27 cellular contexts compared by ENCODE assay signal in genomic region chrX:138704101-138704500, GRCh38. TPM values are rescaled to one million over a fixed set of nuclear protein-coding genes. Genes with fewer than 3 reads are reported as not detected.
DNase-seq lines count a peak whose midpoint lies in the region; ATAC-seq, FAIRE-seq and TF ChIP-seq lines count a peak whose summit lies in the region.
"Had no signal": no experiment of that assay in that cellular context is flagged by ENCODE, and none has a peak within 500 bp of the region (broad histone marks: within the 10 kb centered on the region; RNA-seq: fewer than 3 reads in every experiment).

No MANE protein-coding gene starts in this region.

- TF ChIP-seq CTCF in astrocyte (IDR thresholded peaks at IDR 0.05; ENCODE audit: insufficient read depth, low read depth, low read length) (no peak), neural cell (IDR thresholded peaks at IDR 0.05; ENCODE audit: poor library complexity, severe bottlenecking) (no peak)

- no peaks in the 10 kb centered on the region for H3K9me2 ChIP-seq in neural cell (ENCODE audit: insufficient read depth, low read length)

- no peak for TF ChIP-seq RAD21 in neural cell (conservative IDR thresholded peaks at IDR 0.05)

- H3K9me3 Mint-ChIP-seq in astrocyte (ENCODE audit: unreplicated experiment): no peaks in the 10 kb centered on the region
- no peaks in the 10 kb centered on the region for H3K9me3 Mint-ChIP-seq in stimulated activated memory B cell treated with anti-CD40 and anti-IgM and Interleukin-4, amounts not matched to agents 10 μg/mL and 1 μg/mL and 100 μg/mL, for 72 hours
- H3K9me3 Mint-ChIP-seq: CD8-positive, alpha-beta memory T cell had no signal

- FAIRE-seq in astrocyte (lab: Jason Lieb, UNC): peak; percentile 32
- FAIRE-seq: A549, GM12891 had no signal

- H3K4me1 ChIP-seq in astrocyte (ENCODE audit: insufficient read depth, low read length): no peaks in the 10 kb centered on the region
- H3K4me1 ChIP-seq: A549, BE2C, BLaER1 had no signal

- no peak overlapping the region for H3K4me3 Mint-ChIP-seq in astrocyte (ENCODE audit: unreplicated experiment)
- H3K4me3 Mint-ChIP-seq in stimulated activated memory B cell treated with anti-CD40 and anti-IgM and Interleukin-4, amounts not matched to agents 10 μg/mL and 1 μg/mL and 100 μg/mL, for 72 hours: no peak overlapping the region
- H3K4me3 Mint-ChIP-seq: CD14-positive monocyte; CD4-positive, alpha-beta memory T cell; CD4-positive, CD25-positive, alpha-beta regulatory T cell; CD8-positive, alpha-beta memory T cell had no signal

- H2AFZ ChIP-seq in astrocyte (ENCODE audit: low read depth, low read length): no peak overlapping the region
- H2AFZ ChIP-seq in neural cell (ENCODE audit: low read depth, low read length): no peak overlapping the region

- H3K36me3 Mint-ChIP-seq in astrocyte (ENCODE audit: low read depth, unreplicated experiment): no peaks in the 10 kb centered on the region
- no peaks in the 10 kb centered on the region for H3K36me3 Mint-ChIP-seq in stimulated activated memory B cell treated with anti-CD40 and anti-IgM and Interleukin-4, amounts not matched to agents 10 μg/mL and 1 μg/mL and 100 μg/mL, for 72 hours
- H3K36me3 Mint-ChIP-seq: CD14-positive monocyte; CD4-positive, alpha-beta memory T cell; CD4-positive, CD25-positive, alpha-beta regulatory T cell; CD8-positive, alpha-beta memory T cell had no signal

- H3K9me3 ChIP-seq in astrocyte (ENCODE audit: insufficient read depth, low read depth, low read length) (no peaks in the 10 kb centered on the region), neural cell (ENCODE audit: low read length) (no peaks in the 10 kb centered on the region)
- H3K9me3 ChIP-seq: A549, BE2C, BLaER1 had no signal

- H3K4me2 ChIP-seq in astrocyte (ENCODE audit: low read length): no peak overlapping the region
- no peak overlapping the region for H3K4me2 ChIP-seq in neural cell (ENCODE audit: low read length)
- H3K4me2 ChIP-seq: A549, BLaER1 had no signal

- TF ChIP-seq EP300 in neural cell (conservative IDR thresholded peaks at IDR 0.05; ENCODE audit: poor library complexity, severe bottlenecking): no peak

- peak; percentile 12 for DNase-seq in Ammon's horn (ENCODE audit: low spot score)
- DNase-seq in astrocyte (ENCODE audit: low read depth): no peak
- no peak for DNase-seq in GF-D8 (lab: John Stamatoyannopoulos, UW)
- DNase-seq: AML-193; BE2C; C1 segment of cervical spinal cord; CD4-positive, alpha-beta memory T cell; CD4-positive, CD25-positive, alpha-beta regulatory T cell; CD8-positive, alpha-beta memory T cell; COR-L47; DMS 273 treated with DMSO at 0.1 percent for 48 hours; DMS153; DMS53; DMS79; DND-41; EL; GDM1 had no signal

- no peak overlapping the region for H3K27ac Mint-ChIP-seq in astrocyte (ENCODE audit: unreplicated experiment)
- no peak overlapping the region for H3K27ac Mint-ChIP-seq in stimulated activated memory B cell treated with anti-CD40 and anti-IgM and Interleukin-4, amounts not matched to agents 10 μg/mL and 1 μg/mL and 100 μg/mL, for 72 hours
- H3K27ac Mint-ChIP-seq: CD14-positive monocyte; CD4-positive, alpha-beta memory T cell; CD4-positive, CD25-positive, alpha-beta regulatory T cell; CD8-positive, alpha-beta memory T cell had no signal

- H3K9ac ChIP-seq in astrocyte (ENCODE audit: low read length) (no peak overlapping the region), neural cell (ENCODE audit: low read length) (no peak overlapping the region)
- H3K9ac ChIP-seq: BLaER1 had no signal

- H3K4me1 Mint-ChIP-seq in astrocyte (ENCODE audit: low read depth, unreplicated experiment): peaks cover 10% of the 10 kb centered on the region
- no peaks in the 10 kb centered on the region for H3K4me1 Mint-ChIP-seq in stimulated activated memory B cell treated with anti-CD40 and anti-IgM and Interleukin-4, amounts not matched to agents 10 μg/mL and 1 μg/mL and 100 μg/mL, for 72 hours
- H3K4me1 Mint-ChIP-seq: CD14-positive monocyte; CD4-positive, CD25-positive, alpha-beta regulatory T cell; CD8-positive, alpha-beta memory T cell had no signal

- H3F3A ChIP-seq in neural cell (ENCODE audit: insufficient read depth, low read length, poor library complexity, severe bottlenecking): no peaks in the 10 kb centered on the region

- H3K27me3 ChIP-seq in astrocyte (ENCODE audit: insufficient read depth, low read length): no peaks in the 10 kb centered on the region
- H3K27me3 ChIP-seq in neural cell (ENCODE audit: insufficient read depth, low read depth, low read length): no peaks in the 10 kb centered on the region
- H3K27me3 ChIP-seq: BE2C had no signal

- H3K79me2 ChIP-seq in astrocyte (ENCODE audit: insufficient read depth, low read length): no peaks in the 10 kb centered on the region
- no peaks in the 10 kb centered on the region for H3K79me2 ChIP-seq in neural cell (replicated peaks; ENCODE audit: insufficient read depth, low read length)

- H3K36me3 ChIP-seq in astrocyte (ENCODE audit: insufficient read depth, low read length) (no peaks in the 10 kb centered on the region), neural cell (ENCODE audit: insufficient read depth, low read length) (no peaks in the 10 kb centered on the region)
- H3K36me3 ChIP-seq: BE2C, BLaER1 had no signal

- no peak for ATAC-seq in GM21576 (IDR thresholded peaks at IDR 0.05; ENCODE audit: unreplicated experiment)
- no peak for ATAC-seq in stimulated activated memory B cell treated with anti-CD40 and anti-IgM and Interleukin-4, amounts not matched to agents 10 μg/mL and 1 μg/mL and 100 μg/mL, for 72 hours
- ATAC-seq: A549 had no signal

- H3K27ac ChIP-seq in astrocyte (ENCODE audit: low read depth, low read length) (no peak overlapping the region), neural cell (ENCODE audit: low read length) (peak overlapping the region; percentile 57)
- H3K27ac ChIP-seq: 22Rv1, A549, BLaER1 had no signal

- H3K4me3 ChIP-seq in astrocyte (ENCODE audit: insufficient read depth, low read depth, low read length) (no peak overlapping the region), neural cell (ENCODE audit: low read length) (no peak overlapping the region)
- H3K4me3 ChIP-seq: A549, BLaER1 had no signal

- H3K27me3 Mint-ChIP-seq in astrocyte (ENCODE audit: low read depth, unreplicated experiment): no peaks in the 10 kb centered on the region
- H3K27me3 Mint-ChIP-seq in stimulated activated memory B cell treated with anti-CD40 and anti-IgM and Interleukin-4, amounts not matched to agents 10 μg/mL and 1 μg/mL and 100 μg/mL, for 72 hours: no peaks in the 10 kb centered on the region
- H3K27me3 Mint-ChIP-seq: CD4-positive, CD25-positive, alpha-beta regulatory T cell had no signal

- H4K20me1 ChIP-seq in astrocyte (ENCODE audit: insufficient read depth, low read length): no peaks in the 10 kb centered on the region
- H4K20me1 ChIP-seq in neural cell (ENCODE audit: insufficient read depth): no peaks in the 10 kb centered on the region
- H4K20me1 ChIP-seq: BLaER1 had no signal

TF ChIP-seq in neural cell, 6 proteins besides CTCF, POLR2A, EP300 and RAD21:
- TF ChIP-seq MXI1 (conservative IDR thresholded peaks at IDR 0.05; ENCODE audit: poor library complexity, severe bottlenecking) (no peak), REST (IDR thresholded peaks at IDR 0.05; ENCODE audit: borderline replicate concordance) (no peak), SMC3 (conservative IDR thresholded peaks at IDR 0.05; ENCODE audit: poor library complexity) (no peak), EZH2 (IDR thresholded peaks at IDR 0.05; ENCODE audit: borderline replicate concordance, insufficient read depth, low read length, poor library complexity, severe bottlenecking) (no peak), TAF1 (IDR thresholded peaks at IDR 0.05; ENCODE audit: low read depth) (no peak), POLR2AphosphoS5 (IDR thresholded peaks at IDR 0.05) (no peak)

RNA-seq across cellular contexts. Expression of gene FGF13, which starts 7.4 kb away (rescaled TPM):
- 3.9 and 5.1 TPM in 2 replicates for total RNA-seq in astrocyte
- polyA plus RNA-seq in neural cell: 235 and 242 TPM in 2 replicates
- polyA minus RNA-seq in neural cell: 153 and 185 TPM in 2 replicates
- total RNA-seq: A172; CD4-positive, alpha-beta memory T cell; CD4-positive, CD25-positive, alpha-beta regulatory T cell; CD8-positive, alpha-beta memory T cell; G401 had no signal
- polyA plus RNA-seq: CD14-positive monocyte; CD4-positive, alpha-beta memory T cell; CD4-positive, CD25-positive, alpha-beta regulatory T cell; CD8-positive, alpha-beta memory T cell had no signal
